ENCODE assay signal across 19 cellular contexts in the genomic region with DNA sequence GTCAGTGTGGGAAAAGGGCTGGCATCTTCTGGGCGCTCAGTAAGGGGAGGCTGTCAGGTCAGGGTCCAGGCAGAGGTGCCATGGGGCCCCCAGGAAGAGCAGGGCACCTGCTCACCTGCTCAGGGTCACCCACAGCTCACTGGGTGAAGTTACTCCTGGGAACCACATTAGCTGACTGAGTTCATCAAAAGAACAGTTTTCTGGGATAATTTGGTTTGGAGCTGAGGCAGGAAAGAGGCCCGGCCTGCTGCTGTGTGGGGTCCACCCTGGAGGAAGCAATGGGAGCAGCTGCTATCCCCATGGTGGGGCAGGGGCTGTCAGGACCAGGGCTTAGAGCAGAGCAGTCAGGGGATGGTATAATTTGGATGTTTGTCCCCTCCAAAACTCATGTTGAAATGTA.
DNase-seq lines count a peak whose midpoint lies in the region; ATAC-seq and TF ChIP-seq lines count a peak whose summit lies in the region.
"Had no signal": no experiment of that assay in that cellular context is flagged by ENCODE, and none has a peak within 500 bp of the region (broad histone marks: within the 10 kb centered on the region; RNA-seq: fewer than 3 reads in every experiment).

No MANE protein-coding gene starts in this region.

- in situ Hi-C loops in ACHN (cut with HindIII; ENCODE audit: low pct_ligation_motif_present, low pct_unique_long_range_greater_than_20kb, low sequenced_read_pairs) = no loop called here

- no peak overlapping the region for H3K4me3 Mint-ChIP-seq in osteocyte (ENCODE audit: unreplicated experiment)
- H3K4me3 Mint-ChIP-seq: CD14-positive monocyte; CD4-positive, alpha-beta memory T cell; HFFc6 had no signal

- H3K9me3 Mint-ChIP-seq in osteocyte (ENCODE audit: unreplicated experiment) = no peaks in the 10 kb centered on the region
- H3K9me3 Mint-ChIP-seq: CD4-positive, alpha-beta memory T cell; HFFc6 had no signal

- peaks cover 36% of the 10 kb centered on the region for H3K27me3 Mint-ChIP-seq in osteocyte (ENCODE audit: unreplicated experiment)

- peaks cover 4% of the 10 kb centered on the region for H3K4me1 Mint-ChIP-seq in osteocyte (ENCODE audit: unreplicated experiment)
- H3K4me1 Mint-ChIP-seq: CD14-positive monocyte; CD4-positive, alpha-beta memory T cell had no signal

- no peak for TF ChIP-seq CTCF in osteocyte (IDR thresholded peaks at IDR 0.05)

- no peaks in the 10 kb centered on the region for H3K36me3 Mint-ChIP-seq in osteocyte (ENCODE audit: unreplicated experiment)
- H3K36me3 Mint-ChIP-seq: CD14-positive monocyte; CD4-positive, alpha-beta memory T cell had no signal

- DNase-seq in activated effector memory CD4-positive, alpha-beta T cell treated with anti-CD3 and anti-CD28 coated beads, Interleukin-2, amount 50 U/mL, for 16 hours = peak; percentile 24
- no peak for DNase-seq in activated effector memory CD4-positive, alpha-beta T cell treated with Interleukin-2 at 50 U/mL for 16 hours
- DNase-seq in left lobe of liver (ENCODE audit: low spot score) (peak; percentile 6), osteocyte (ENCODE audit: extremely low spot score, unreplicated experiment) (peak; percentile 57), ureter (ENCODE audit: low spot score) (peak; percentile 10), ACHN (no peak), D341Med (ENCODE audit: low spot score) (no peak)
- DNase-seq: CD4-positive, alpha-beta memory T cell; DND-41; EL; GOT3; H7; HFFc6 had no signal

- H3K27ac Mint-ChIP-seq in osteocyte (ENCODE audit: unreplicated experiment) = no peak overlapping the region
- H3K27ac Mint-ChIP-seq: CD14-positive monocyte; CD4-positive, alpha-beta memory T cell; HFFc6 had no signal

- ATAC-seq in left lobe of liver = no peak
- no peak for ATAC-seq in HG02759 (IDR thresholded peaks at IDR 0.05; ENCODE audit: unreplicated experiment)
- ATAC-seq: A549, GM12878, HCT116, HepG2 had no signal

Comparison
In these comparisons a context has a peak if more than half of its experiments do, and no peak if none do; other contexts are left out.
1. DNase-seq: peak in activated effector memory CD4-positive, alpha-beta T cell treated with anti-CD3 and anti-CD28 coated beads, Interleukin-2, amount 50 U/mL, for 16 hours (single experiment), left lobe of liver (single experiment), osteocyte (single experiment) and ureter (single experiment); none in activated effector memory CD4-positive, alpha-beta T cell treated with Interleukin-2 at 50 U/mL for 16 hours (single experiment), ACHN (single experiment) and D341Med (single experiment).